Comparison of ENCODE assay signal across 8 cellular contexts in the genomic region with DNA sequence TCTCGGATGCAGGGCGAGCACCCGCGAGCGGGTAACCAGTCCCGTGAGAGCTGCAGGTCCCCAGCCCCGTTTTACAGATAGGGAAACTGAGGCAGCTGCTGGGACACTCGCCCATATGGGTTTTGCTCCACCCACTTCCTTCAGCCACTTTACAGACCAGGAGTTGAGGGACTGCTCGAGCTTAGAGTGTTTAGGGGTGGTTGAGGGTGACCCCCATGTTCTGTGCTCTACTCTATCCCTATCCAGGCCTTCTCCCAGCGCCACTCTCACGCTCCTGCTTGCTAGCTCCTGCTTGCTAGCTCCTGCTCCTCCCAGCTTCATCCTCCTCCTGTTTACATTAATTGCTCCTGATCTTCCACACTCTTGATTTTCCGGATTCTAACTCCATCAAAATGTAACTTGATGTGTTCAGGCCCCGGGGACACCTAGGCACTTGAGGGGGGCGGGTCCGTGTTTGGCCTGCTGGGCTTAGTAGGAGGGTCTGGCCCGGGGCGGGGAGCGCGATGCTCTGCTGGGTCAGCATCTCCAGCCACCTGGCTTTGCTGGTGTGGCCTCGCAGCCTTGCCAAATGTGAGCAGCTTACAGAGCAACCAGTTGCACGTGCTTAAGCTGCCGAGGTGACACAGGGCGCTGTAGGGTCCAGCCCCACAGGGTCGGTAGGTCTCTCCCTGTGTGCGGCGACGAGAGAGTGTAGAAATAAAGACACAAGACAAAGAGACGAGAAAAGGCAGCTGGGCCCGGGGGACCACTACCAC. TPM values are rescaled to one million over a fixed set of nuclear protein-coding genes. Genes with fewer than 3 reads are reported as not detected.
A peak's percentile ranks its signal among the peaks of the same experiment; 100 is the strongest.
DNase-seq lines count a peak whose midpoint lies in the region; ATAC-seq, FAIRE-seq and TF ChIP-seq lines count a peak whose summit lies in the region.

No MANE protein-coding gene starts in this region.

- peaks cover 29% of the 10 kb centered on the region for H3K4me1 Mint-ChIP-seq in activated CD4-positive, alpha-beta T cell treated with anti-CD3 and anti-CD28 coated beads for 36 hours

- in situ Hi-C loops in astrocyte of the spinal cord (cut with HindIII; ENCODE audit: low sequenced_read_pairs): no loop called here
- in situ Hi-C loops in HepG2 (cut with HindIII; ENCODE audit: extremely low pct_ligation_motif_present, low pct_unique_long_range_greater_than_20kb): no loop called here

- H3K9me3 Mint-ChIP-seq in activated CD4-positive, alpha-beta T cell treated with anti-CD3 and anti-CD28 coated beads for 36 hours (ENCODE audit: low read depth): no peaks in the 10 kb centered on the region

- H3K36me3 Mint-ChIP-seq in activated CD4-positive, alpha-beta T cell treated with anti-CD3 and anti-CD28 coated beads for 36 hours (ENCODE audit: low read depth): peaks cover 11% of the 10 kb centered on the region

- H3K27me3 ChIP-seq in HepG2 (ENCODE audit: control insufficient read depth in 1 of 2, insufficient read depth in 2 of 2, low read length in 2 of 2) (no peaks in the 10 kb centered on the region), thymus (ENCODE audit: control insufficient read depth, insufficient read depth) (no peaks in the 10 kb centered on the region)

- no peak for DNase-seq in activated CD4-positive, alpha-beta T cell treated with anti-CD3 and anti-CD28 coated beads for 36 hours
- DNase-seq in activated CD4-positive, alpha-beta T cell treated with anti-CD3 and anti-CD28 coated beads for 48 hours: no peak
- DNase-seq in astrocyte of the spinal cord (ENCODE audit: low read depth, low spot score) (no peak), HepG2 (ENCODE audit: low spot score) (no peak), middle frontal gyrus (ENCODE audit: extremely low spot score, low spot score) (no peak), inferior parietal cortex (ENCODE audit: extremely low spot score) (no peak), NCI-H1092 treated with DMSO at 0.1 percent for 48 hours (lab: John Stamatoyannopoulos, UW) (no peak)

- peak overlapping the region; percentile 87 for H3K4me3 ChIP-seq in astrocyte of the spinal cord (ENCODE audit: low read depth, low read length)
- peak overlapping the region; percentile 96 to 99 (median 97) for H3K4me3 ChIP-seq in HepG2 (replicated peaks in 1 of 3; ENCODE audit: insufficient read depth in 1 of 3, low read depth in 2 of 3, low read length in 3 of 3)
- H3K4me3 ChIP-seq in thymus (ENCODE audit: low read length): peak overlapping the region; percentile 90

- H3K36me3 ChIP-seq in HepG2 (replicated peaks in 1 of 2; ENCODE audit: control insufficient read depth in 1 of 2, insufficient read depth in 2 of 2, low read length in 2 of 2): peaks cover 1 to 9% of the 10 kb centered on the region in 2 experiments; a peak in 3 of 5 replicates
- peaks cover 16% of the 10 kb centered on the region for H3K36me3 ChIP-seq in thymus (ENCODE audit: control insufficient read depth, insufficient read depth)

- WGBS in HepG2 (ENCODE audit: low lambda C conversion rate): 63% methylated on average over 20 of the region's 29 CpGs
- WGBS in thymus: 71% methylated on average over 29 of the region's 29 CpGs

- no peak for ATAC-seq in activated CD4-positive, alpha-beta T cell treated with anti-CD3 and anti-CD28 coated beads for 36 hours
- ATAC-seq in HepG2: no peak

- TF ChIP-seq POLR2A in HepG2 (IDR thresholded peaks at IDR 0.05; ENCODE audit: insufficient read depth in 1 of 2, low read depth in 2 of 2, low read length in 2 of 2): no peak

- H3K4me3 Mint-ChIP-seq in activated CD4-positive, alpha-beta T cell treated with anti-CD3 and anti-CD28 coated beads for 36 hours: peak overlapping the region; percentile 96

- peaks cover 4% of the 10 kb centered on the region; the same call in 1 of the 2 replicates for H4K20me1 ChIP-seq in HepG2 (ENCODE audit: insufficient read depth, low read length)

- intact Hi-C loops in activated CD4-positive, alpha-beta T cell treated with anti-CD3 and anti-CD28 coated beads for 36 hours (cut with DNase I, micrococcal nuclease): loop anchor here (1.0 to 5.0 kb wide), 23 partner anchors 31 to 907 kb away; a partner anchor contains a TSS
- intact Hi-C loops in HepG2 (cut with micrococcal nuclease; ENCODE audit: unreplicated experiment): no loop called here

- CTCF ChIA-PET in activated CD4-positive, alpha-beta T cell treated with anti-CD3 and anti-CD28 coated beads for 36 hours (lab: Charles Lee): interaction anchor here (0.5 to 1.9 kb wide), 7 partner anchors 12 to 1751 kb away, joined by 3 to 6 read pairs (median 4); no protein-coding TSS in a partner anchor
- CTCF ChIA-PET in HepG2 (lab: Yijun Ruan, JAX; ENCODE audit: low intra/inter-chr PET ratio, low total read pairs): no interaction called here

- peak overlapping the region; percentile 75 for H3K27ac Mint-ChIP-seq in activated CD4-positive, alpha-beta T cell treated with anti-CD3 and anti-CD28 coated beads for 36 hours

- TF ChIP-seq RAD21 in HepG2 (CRISPR knock-in tag; IDR thresholded peaks at IDR 0.05): no peak

- peak overlapping the region; percentile 95 for H3K9ac ChIP-seq in HepG2 (ENCODE audit: insufficient read depth, low read depth, low read length)

- TF ChIP-seq EP300 in HepG2 (IDR thresholded peaks at IDR 0.05; ENCODE audit: low read depth in 2 of 2, low read length in 2 of 2) (no peak), HepG2 (CRISPR knock-in tag; IDR thresholded peaks at IDR 0.05; ENCODE audit: borderline replicate concordance) (no peak)

- H3K27me3 Mint-ChIP-seq in activated CD4-positive, alpha-beta T cell treated with anti-CD3 and anti-CD28 coated beads for 36 hours: peaks cover 2% of the 10 kb centered on the region

- H3K4me1 ChIP-seq in HepG2 (ENCODE audit: insufficient read depth, low read length) (peaks cover 64% of the 10 kb centered on the region), thymus (ENCODE audit: control insufficient read depth, insufficient read depth, low read length) (peaks cover 16% of the 10 kb centered on the region)

- TF ChIP-seq CTCF in astrocyte of the spinal cord (IDR thresholded peaks at IDR 0.05; ENCODE audit: low read depth, low read length): no peak
- TF ChIP-seq CTCF in HepG2 (CRISPR knock-in tag; IDR thresholded peaks at IDR 0.05): no peak

- POLR2A ChIA-PET in activated CD4-positive, alpha-beta T cell treated with anti-CD3 and anti-CD28 coated beads for 36 hours (lab: Charles Lee): interaction anchor here (0.6 to 1.3 kb wide), 2 partner anchors 32 to 1043 kb away, joined by 4 to 6 read pairs; no protein-coding TSS in a partner anchor
- POLR2A ChIA-PET in HepG2 (lab: Yijun Ruan, JAX): interaction anchor here (0.7 to 1.6 kb wide), 17 partner anchors 8 to 212 kb away, joined by 3 to 17 read pairs (median 6); a partner anchor contains a TSS

- BruUV-seq in HepG2 (replicated peaks; lab: Mats Ljungman, UMichigan): TSS peak; percentile 71

- FAIRE-seq in HepG2 (lab: Jason Lieb, UNC): no peak

- H3K4me2 ChIP-seq in HepG2 (ENCODE audit: low read depth, low read length): peak overlapping the region; percentile 87

- H3K9me3 ChIP-seq in HepG2 (ENCODE audit: low read length): no peaks in the 10 kb centered on the region
- H3K9me3 ChIP-seq in thymus (ENCODE audit: control insufficient read depth): no peaks in the 10 kb centered on the region

- H3K79me2 ChIP-seq in HepG2 (ENCODE audit: insufficient read depth, low read length): peaks cover 23% of the 10 kb centered on the region

- no peak overlapping the region for H2AFZ ChIP-seq in HepG2 (ENCODE audit: low read length)

- H3K27ac ChIP-seq in HepG2 (ENCODE audit: extremely low read length, insufficient read depth, low read length) (peak overlapping the region; percentile 99), thymus (ENCODE audit: low read depth) (no peak overlapping the region)

RNA-seq across cellular contexts. Expression of a gene that starts 1.5 kb away (rescaled TPM):
- total RNA-seq in activated CD4-positive, alpha-beta T cell treated with anti-CD3 and anti-CD28 coated beads for 36 hours: 10 to 100 TPM; 47.7 to 48.5 TPM
- total RNA-seq in HepG2 (2016; rRNA removed; fragmentation: Illumina TruSeq; extraction: Trizol): 68.5 and 79.8 TPM in 2 replicates
- total RNA-seq in HepG2 (2016; cell fraction: cytosol; rRNA removed; fragmentation: Illumina TruSeq; extraction: Trizol; ENCODE audit: low read depth): 176 and 179 TPM in 2 replicates
- total RNA-seq in HepG2 (2016; cell fraction: insoluble cytoplasmic fraction; rRNA removed; fragmentation: Illumina TruSeq; extraction: Trizol): 65.6 and 85.2 TPM in 2 replicates
- total RNA-seq in HepG2 (2016; cell fraction: membrane; rRNA removed; fragmentation: Illumina TruSeq; extraction: Trizol): 80.3 and 84.6 TPM in 2 replicates
- 40.6 and 44.2 TPM in 2 replicates for total RNA-seq in HepG2 (2016; cell fraction: nucleus; rRNA removed; fragmentation: Illumina TruSeq; extraction: Trizol)
- polyA plus RNA-seq in HepG2 (2011; rRNA removed) (63.7 and 67.2 TPM in 2 replicates), thymus (39.3 TPM)
- polyA plus RNA-seq in HepG2 (2011; cell fraction: cytosol; rRNA removed): 53.6 and 85.6 TPM in 2 replicates
- 128 and 148 TPM in 2 replicates for polyA plus RNA-seq in HepG2 (2011; cell fraction: nucleus; rRNA removed)
- polyA plus RNA-seq in HepG2 (2012): 39.6 and 40.6 TPM in 2 replicates
- polyA plus RNA-seq in HepG2 (2016; cell fraction: cytosol; fragmentation: Illumina TruSeq; extraction: Trizol; ENCODE audit: low read depth): 61.1 and 71.8 TPM in 2 replicates
- polyA plus RNA-seq in HepG2 (2016; cell fraction: insoluble cytoplasmic fraction; fragmentation: Illumina TruSeq; extraction: Trizol; ENCODE audit: low read depth): 67.8 and 88.5 TPM in 2 replicates
- 68.9 and 78.2 TPM in 2 replicates for polyA plus RNA-seq in HepG2 (2016; cell fraction: membrane; fragmentation: Illumina TruSeq; extraction: Trizol; ENCODE audit: low read depth)
- polyA plus RNA-seq in HepG2 (2016; cell fraction: nucleus; fragmentation: Illumina TruSeq; extraction: Trizol; ENCODE audit: insufficient read depth, low read depth): 101 and 105 TPM in 2 replicates
- 109 and 143 TPM in 2 replicates for polyA minus RNA-seq in HepG2 (2011; rRNA and poly(A)+ RNA removed; ENCODE audit: low replicate concordance)
- 29.5 and 39.2 TPM in 2 replicates for polyA minus RNA-seq in HepG2 (2011; cell fraction: cytosol; rRNA and poly(A)+ RNA removed)
- 39.4 and 44.6 TPM in 2 replicates for polyA minus RNA-seq in HepG2 (2011; cell fraction: nucleus; rRNA and poly(A)+ RNA removed)

RNA-seq across cellular contexts. Expression of a gene that starts 20.2 kb away (rescaled TPM):
- not detected for total RNA-seq in activated CD4-positive, alpha-beta T cell treated with anti-CD3 and anti-CD28 coated beads for 36 hours
- 0.34 and 0.38 TPM in 2 replicates for total RNA-seq in HepG2 (2016; rRNA removed; fragmentation: Illumina TruSeq; extraction: Trizol)
- total RNA-seq in HepG2 (2016; cell fraction: cytosol; rRNA removed; fragmentation: Illumina TruSeq; extraction: Trizol; ENCODE audit: low read depth): 0.40 TPM in 1 of 2 replicates, not detected in the other
- total RNA-seq in HepG2 (2016; cell fraction: insoluble cytoplasmic fraction; rRNA removed; fragmentation: Illumina TruSeq; extraction: Trizol): 0.24 TPM in 1 of 2 replicates, not detected in the other
- 0.34 and 0.38 TPM in 2 replicates for total RNA-seq in HepG2 (2016; cell fraction: membrane; rRNA removed; fragmentation: Illumina TruSeq; extraction: Trizol)
- total RNA-seq in HepG2 (2016; cell fraction: nucleus; rRNA removed; fragmentation: Illumina TruSeq; extraction: Trizol): not detected in 2 replicates
- 1.4 and 2.3 TPM in 2 replicates for polyA plus RNA-seq in HepG2 (2011; rRNA removed)
- polyA plus RNA-seq in HepG2 (2011; cell fraction: cytosol; rRNA removed): 0.93 and 2.4 TPM in 2 replicates
- polyA plus RNA-seq in HepG2 (2011; cell fraction: nucleus; rRNA removed): 4.4 and 6.2 TPM in 2 replicates
- 1.5 and 1.7 TPM in 2 replicates for polyA plus RNA-seq in HepG2 (2012)
- polyA plus RNA-seq in HepG2 (2016; cell fraction: cytosol; fragmentation: Illumina TruSeq; extraction: Trizol; ENCODE audit: low read depth): 0.69 and 0.92 TPM in 2 replicates
- polyA plus RNA-seq in HepG2 (2016; cell fraction: insoluble cytoplasmic fraction; fragmentation: Illumina TruSeq; extraction: Trizol; ENCODE audit: low read depth): 0.71 and 0.76 TPM in 2 replicates
- 0.49 and 0.63 TPM in 2 replicates for polyA plus RNA-seq in HepG2 (2016; cell fraction: membrane; fragmentation: Illumina TruSeq; extraction: Trizol; ENCODE audit: low read depth)
- polyA plus RNA-seq in HepG2 (2016; cell fraction: nucleus; fragmentation: Illumina TruSeq; extraction: Trizol; ENCODE audit: insufficient read depth, low read depth): 1.7 and 3.0 TPM in 2 replicates
- 0.44 and 0.52 TPM in 2 replicates for polyA minus RNA-seq in HepG2 (2011; rRNA and poly(A)+ RNA removed; ENCODE audit: low replicate concordance)
- polyA minus RNA-seq in HepG2 (2011; cell fraction: cytosol; rRNA and poly(A)+ RNA removed): 0.99 TPM in 1 of 2 replicates, not detected in the other
- polyA minus RNA-seq in HepG2 (2011; cell fraction: nucleus; rRNA and poly(A)+ RNA removed): not detected in 2 replicates
- 31.9 TPM for polyA plus RNA-seq in thymus

RNA-seq across cellular contexts. Expression of a gene that starts 31.1 kb away (rescaled TPM):
- 10 to 100 TPM; 64.4 to 68.5 TPM for total RNA-seq in activated CD4-positive, alpha-beta T cell treated with anti-CD3 and anti-CD28 coated beads for 36 hours
- total RNA-seq in HepG2 (2016; rRNA removed; fragmentation: Illumina TruSeq; extraction: Trizol): 22.2 and 33.1 TPM in 2 replicates
- 146 and 177 TPM in 2 replicates for total RNA-seq in HepG2 (2016; cell fraction: cytosol; rRNA removed; fragmentation: Illumina TruSeq; extraction: Trizol; ENCODE audit: low read depth)
- 17.4 and 30.2 TPM in 2 replicates for total RNA-seq in HepG2 (2016; cell fraction: insoluble cytoplasmic fraction; rRNA removed; fragmentation: Illumina TruSeq; extraction: Trizol)
- total RNA-seq in HepG2 (2016; cell fraction: membrane; rRNA removed; fragmentation: Illumina TruSeq; extraction: Trizol): 86.9 and 114 TPM in 2 replicates
- total RNA-seq in HepG2 (2016; cell fraction: nucleus; rRNA removed; fragmentation: Illumina TruSeq; extraction: Trizol): 11.7 and 11.9 TPM in 2 replicates
- polyA plus RNA-seq in HepG2 (2011; rRNA removed) (27.6 and 29.5 TPM in 2 replicates), thymus (162 TPM)
- 25.8 and 50.8 TPM in 2 replicates for polyA plus RNA-seq in HepG2 (2011; cell fraction: cytosol; rRNA removed)
- polyA plus RNA-seq in HepG2 (2011; cell fraction: nucleus; rRNA removed): 19.2 and 22.8 TPM in 2 replicates
- 13.4 and 25.7 TPM in 2 replicates for polyA plus RNA-seq in HepG2 (2012)
- polyA plus RNA-seq in HepG2 (2016; cell fraction: cytosol; fragmentation: Illumina TruSeq; extraction: Trizol; ENCODE audit: low read depth): 235 and 253 TPM in 2 replicates
- 19.0 and 25.9 TPM in 2 replicates for polyA plus RNA-seq in HepG2 (2016; cell fraction: insoluble cytoplasmic fraction; fragmentation: Illumina TruSeq; extraction: Trizol; ENCODE audit: low read depth)
- polyA plus RNA-seq in HepG2 (2016; cell fraction: membrane; fragmentation: Illumina TruSeq; extraction: Trizol; ENCODE audit: low read depth): 124 and 129 TPM in 2 replicates
- 21.4 TPM in 2 replicates for polyA plus RNA-seq in HepG2 (2016; cell fraction: nucleus; fragmentation: Illumina TruSeq; extraction: Trizol; ENCODE audit: insufficient read depth, low read depth)
- 17.1 and 32.9 TPM in 2 replicates for polyA minus RNA-seq in HepG2 (2011; rRNA and poly(A)+ RNA removed; ENCODE audit: low replicate concordance)
- 13.6 and 21.6 TPM in 2 replicates for polyA minus RNA-seq in HepG2 (2011; cell fraction: cytosol; rRNA and poly(A)+ RNA removed)
- polyA minus RNA-seq in HepG2 (2011; cell fraction: nucleus; rRNA and poly(A)+ RNA removed): 4.8 and 7.1 TPM in 2 replicates
